Comparison of ENCODE assay signal across 14 cellular contexts in the genomic region with DNA sequence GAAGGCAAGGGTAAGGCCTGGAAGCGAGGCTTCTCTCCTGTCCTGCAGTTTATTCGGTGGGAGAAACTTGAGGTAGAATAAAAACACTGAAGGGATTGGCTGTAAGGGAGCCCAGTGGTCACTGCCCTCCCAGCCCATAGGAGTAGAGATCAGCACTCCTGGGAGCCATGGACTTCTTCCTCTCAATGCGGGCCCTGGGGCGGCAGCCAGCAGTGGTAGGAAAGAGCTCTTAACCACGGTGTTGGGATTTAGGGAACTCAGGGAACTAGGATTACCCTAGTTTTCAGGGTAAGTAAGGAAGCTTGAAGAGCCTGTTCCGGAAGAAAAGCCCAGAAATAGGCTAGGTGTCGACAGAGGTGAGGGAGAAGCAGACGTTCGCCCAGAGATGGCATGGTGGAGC. TPM values are rescaled to one million over a fixed set of nuclear protein-coding genes. Genes with fewer than 3 reads are reported as not detected.
DNase-seq lines count a peak whose midpoint lies in the region; ATAC-seq and TF ChIP-seq lines count a peak whose summit lies in the region.
"Had no signal": no experiment of that assay in that cellular context is flagged by ENCODE, and none has a peak within 500 bp of the region (broad histone marks: within the 10 kb centered on the region; RNA-seq: fewer than 3 reads in every experiment).

No MANE protein-coding gene starts in this region.

- peaks cover 24 to 74% (median 62%) of the 10 kb centered on the region in 4 donors for H3K36me3 ChIP-seq in esophagus muscularis mucosa
- H3K36me3 ChIP-seq in ovary = no peaks in the 10 kb centered on the region
- H3K36me3 ChIP-seq in urinary bladder (ENCODE audit: insufficient read depth) = no peaks in the 10 kb centered on the region

- H3K27me3 ChIP-seq in esophagus muscularis mucosa (no peaks in the 10 kb centered on the region), ovary (no peaks in the 10 kb centered on the region)
- H3K27me3 ChIP-seq: foreskin keratinocyte had no signal

- no peak for TF ChIP-seq EP300 in esophagus muscularis mucosa (IDR thresholded peaks at IDR 0.05)
- no peak for TF ChIP-seq EP300 in ovary (IDR thresholded peaks at IDR 0.05)

- H3K4me3 ChIP-seq in esophagus muscularis mucosa = no peak overlapping the region
- H3K4me3 ChIP-seq in ovary = no peak overlapping the region
- no peak overlapping the region for H3K4me3 ChIP-seq in urinary bladder (ENCODE audit: low read depth, low read length)

- TF ChIP-seq POLR2A in esophagus muscularis mucosa (IDR thresholded peaks at IDR 0.05; ENCODE audit: low read depth) (no peak), ovary (IDR thresholded peaks at IDR 0.05) (no peak)

- intact Hi-C loops in esophagus muscularis mucosa (cut with DNase I) (no loop called here), ovary (cut with DNase I) (loop anchor here in 3 of 4 donors (5.0 to 10.0 kb wide), 4 partner anchors 50 to 90 kb away; a partner anchor contains a TSS)

- DNase-seq in esophagus muscularis mucosa (ENCODE audit: extremely low spot score) (no peak), ovary (no peak), GDM1 (lab: John Stamatoyannopoulos, UW) (no peak)
- DNase-seq: CD4-positive, alpha-beta T cell; dermis blood vessel endothelial cell; foreskin keratinocyte; Kasumi-1; left colon; NCI-H2029 treated with DMSO at 0.1 percent for 48 hours; nucleus accumbens; stimulated activated CD4-positive, alpha-beta T cell treated with anti-CD3 and anti-CD28 coated beads, Interleukin-2, amount 100 ng/mL, for 24 hours; stimulated activated naive CD4-positive, alpha-beta T cell had no signal

- H3K9me3 ChIP-seq in esophagus muscularis mucosa (no peaks in the 10 kb centered on the region), ovary (no peaks in the 10 kb centered on the region)

- no peak for TF ChIP-seq CTCF in esophagus muscularis mucosa (IDR thresholded peaks at IDR 0.05)
- no peak for TF ChIP-seq CTCF in ovary (IDR thresholded peaks at IDR 0.05)

- H3K27ac ChIP-seq in esophagus muscularis mucosa (replicated peaks in 1 of 4) (peak overlapping the region; percentile 52 to 96 (median 69)), ovary (peak overlapping the region; percentile 75 to 77), urinary bladder (ENCODE audit: low read depth) (peak overlapping the region; percentile 24)
- H3K27ac ChIP-seq: foreskin keratinocyte had no signal

- ATAC-seq in HG03095 (IDR thresholded peaks at IDR 0.05; ENCODE audit: unreplicated experiment) = no peak
- ATAC-seq: foreskin keratinocyte, left colon had no signal

- H3K4me1 ChIP-seq in esophagus muscularis mucosa (peaks cover 29 to 47% (median 36%) of the 10 kb centered on the region in 4 donors), ovary (ENCODE audit: insufficient read depth) (peaks cover 36% of the 10 kb centered on the region), urinary bladder (ENCODE audit: insufficient read depth) (no peaks in the 10 kb centered on the region)
- H3K4me1 ChIP-seq: foreskin keratinocyte had no signal

- WGBS in esophagus muscularis mucosa = 91% methylated on average over 7 of the region's 9 CpGs
- 29 to 44% (median 31%) methylated on average over 9 of the region's 9 CpGs for WGBS in ovary, 3 donors
- 77% methylated on average over 9 of the region's 9 CpGs for WGBS in urinary bladder

RNA-seq across cellular contexts. Expression of a gene that starts 23.8 kb away (rescaled TPM):
- 10 to 100 TPM; 27.8 to 36.6 (median 31.8) TPM for total RNA-seq in esophagus muscularis mucosa
- 10 to 100 TPM; 28.5 to 49.6 (median 40.0) TPM for total RNA-seq in ovary
- polyA plus RNA-seq in ovary = 10 to 100 TPM in 1 of 2 donors, 1 to 10 TPM in 1; 9.7 to 49.1 TPM
- total RNA-seq in urinary bladder = 18.0 TPM
- polyA plus RNA-seq in urinary bladder = 40.3 TPM

RNA-seq across cellular contexts. Expression of a gene that starts 40.5 kb away (rescaled TPM):
- total RNA-seq in esophagus muscularis mucosa (1 to 10 TPM in 1 of 4 donors, under 1 TPM in 3; 0.13 to 2.5 (median 0.62) TPM), ovary (10 to 100 TPM in 1 of 7 donors, 1 to 10 TPM in 6; 4.3 to 16.7 (median 6.5) TPM), urinary bladder (1.5 TPM)
- polyA plus RNA-seq in ovary (10 to 100 TPM in 1 of 2 donors, 1 to 10 TPM in 1; 2.1 to 18.1 TPM), urinary bladder (2.5 TPM)

RNA-seq across cellular contexts. Expression of a gene that starts 49.7 kb away (rescaled TPM):
- total RNA-seq in esophagus muscularis mucosa (10 to 100 TPM; 13.4 to 27.5 (median 22.4) TPM), ovary (10 to 100 TPM; 13.8 to 51.2 (median 41.0) TPM), urinary bladder (8.8 TPM)
- polyA plus RNA-seq in ovary (10 to 100 TPM; 22.6 to 37.6 TPM), urinary bladder (43.7 TPM)

RNA-seq across cellular contexts. Expression of a gene that starts 53.6 kb away (rescaled TPM):
- total RNA-seq in esophagus muscularis mucosa (10 to 100 TPM; 51.9 to 74.9 (median 63.9) TPM), ovary (10 to 100 TPM; 47.6 to 94.1 (median 74.1) TPM), urinary bladder (72.1 TPM)
- polyA plus RNA-seq in ovary (100 to 1,000 TPM in 1 of 2 donors, 10 to 100 TPM in 1; 36.3 to 118 TPM), urinary bladder (36.5 TPM)

RNA-seq across cellular contexts. Expression of a gene that starts 54.7 kb away (rescaled TPM):
- total RNA-seq in esophagus muscularis mucosa (10 to 100 TPM; 24.9 to 34.5 (median 29.3) TPM), ovary (10 to 100 TPM; 16.5 to 37.0 (median 24.4) TPM), urinary bladder (17.1 TPM)
- polyA plus RNA-seq in ovary (10 to 100 TPM; 24.3 to 50.8 TPM), urinary bladder (38.0 TPM)

Comparison
In these comparisons a context has a peak if more than half of its experiments do, and no peak if none do; other contexts are left out.
1. H3K27ac ChIP-seq: peak in every context shown above with its lines; median percentile 76 in ovary; 69 in esophagus muscularis mucosa; 24 in urinary bladder.